Comparison of ENCODE assay signal across 9 cellular contexts in genomic region chr15:34365073-34365825, GRCh38. TPM values are rescaled to one million over a fixed set of nuclear protein-coding genes. Genes with fewer than 3 reads are reported as not detected.
DNase-seq lines count a peak whose midpoint lies in the region; TF ChIP-seq lines count a peak whose summit lies in the region.
"Had no signal": no experiment of that assay in that cellular context is flagged by ENCODE, and none has a peak within 500 bp of the region (broad histone marks: within the 10 kb centered on the region; RNA-seq: fewer than 3 reads in every experiment).

No MANE protein-coding gene starts in this region.

- H3K27ac ChIP-seq in ACC112 (ENCODE audit: low read depth, low read length) = no peak overlapping the region
- no peak overlapping the region for H3K27ac ChIP-seq in iPS-20b (ENCODE audit: low read length)
- H3K27ac ChIP-seq in adrenal gland = no peak overlapping the region

- H3K9ac ChIP-seq in iPS-20b (ENCODE audit: low read depth, low read length) = peak overlapping the region; percentile 11; the same call in 1 of the 2 replicates

- peaks cover 11% of the 10 kb centered on the region for H3K79me2 ChIP-seq in ACC112 (ENCODE audit: control insufficient read depth, insufficient read depth, low read length, unreplicated experiment)

- no peak for TF ChIP-seq CTCF in adrenal gland (IDR thresholded peaks at IDR 0.05)

- peaks cover 32% of the 10 kb centered on the region for H3K4me1 Mint-ChIP-seq in activated naive CD8-positive, alpha-beta T cell (ENCODE audit: low read depth)

- H3K9me3 ChIP-seq in iPS-20b (ENCODE audit: insufficient read depth, low read depth, low read length) (no peaks in the 10 kb centered on the region), adrenal gland (replicated peaks in 1 of 3) (no peaks in the 10 kb centered on the region)

- intact Hi-C loops in adrenal gland (cut with DNase I) = loop anchor here (10.0 kb wide), 3 partner anchors 120 to 300 kb away; no protein-coding TSS in a partner anchor

- no peaks in the 10 kb centered on the region for H3K27me3 ChIP-seq in ACC112 (ENCODE audit: insufficient read depth, low read length)
- no peaks in the 10 kb centered on the region for H3K27me3 ChIP-seq in H7 (ENCODE audit: control insufficient read depth, insufficient read depth, low read length)
- H3K27me3 ChIP-seq in iPS-20b (ENCODE audit: insufficient read depth, low read length) = no peaks in the 10 kb centered on the region
- H3K27me3 ChIP-seq in adrenal gland = no peaks in the 10 kb centered on the region

- TF ChIP-seq POLR2A in adrenal gland (IDR thresholded peaks at IDR 0.05) = no peak

- DNase-seq in H7 (peak; percentile 65), adrenal gland (no peak), amniotic stem cell (lab: John Stamatoyannopoulos, UW) (no peak), AG20443 (ENCODE audit: low spot score) (no peak), NCI-H345 (lab: John Stamatoyannopoulos, UW) (no peak)
- DNase-seq: NCI-H2171 had no signal

- WGBS in adrenal gland, 4 donors = 84 to 92% (median 87%) methylated on average over 16 of the region's 16 CpGs

- no peak overlapping the region for H2AFZ ChIP-seq in ACC112 (ENCODE audit: low read length, unreplicated experiment)

- H3K4me3 Mint-ChIP-seq in activated naive CD8-positive, alpha-beta T cell = peak overlapping the region; percentile 94

- peak overlapping the region; percentile 89 for H3K4me3 ChIP-seq in ACC112 (ENCODE audit: low read depth, low read length)
- 0 out of 2 replicates have a peak overlapping the region, but pooled peaks have one; percentile 81 for H3K4me3 ChIP-seq in H7 (ENCODE audit: insufficient read depth, low read depth, low read length)
- H3K4me3 ChIP-seq in iPS-20b (ENCODE audit: low read length) = peak overlapping the region; percentile 74
- no peak overlapping the region for H3K4me3 ChIP-seq in adrenal gland

- no peaks in the 10 kb centered on the region for H3K9me3 Mint-ChIP-seq in activated naive CD8-positive, alpha-beta T cell (ENCODE audit: low read depth)

- no peaks in the 10 kb centered on the region for H3K27me3 Mint-ChIP-seq in activated naive CD8-positive, alpha-beta T cell

- H3K4me1 ChIP-seq in ACC112 (ENCODE audit: control insufficient read depth, insufficient read depth, low read length, unreplicated experiment) (peaks cover 34% of the 10 kb centered on the region), iPS-20b (ENCODE audit: insufficient read depth, low read length) (peaks cover 13% of the 10 kb centered on the region), adrenal gland (replicated peaks in 1 of 2) (peaks cover 0 to 5% of the 10 kb centered on the region in 2 donors)

- H3K36me3 ChIP-seq in ACC112 (ENCODE audit: insufficient read depth, low read length) (no peaks in the 10 kb centered on the region), H7 (replicated peaks; ENCODE audit: control insufficient read depth, insufficient read depth, low read length) (peaks cover 17% of the 10 kb centered on the region), iPS-20b (ENCODE audit: insufficient read depth, low read depth, low read length) (peaks cover 37% of the 10 kb centered on the region), adrenal gland (replicated peaks in 1 of 2) (no peaks in the 10 kb centered on the region)

- no peak overlapping the region for H3K27ac Mint-ChIP-seq in activated naive CD8-positive, alpha-beta T cell

- no peaks in the 10 kb centered on the region for H3K36me3 Mint-ChIP-seq in activated naive CD8-positive, alpha-beta T cell

RNA-seq across cellular contexts. Expression of gene LPCAT4, which starts 1.7 kb away (rescaled TPM):
- 49.2 and 57.5 TPM in 2 replicates for total RNA-seq in H7 (2014; rRNA removed; shearing (Covaris generic))
- total RNA-seq in adrenal gland = 10 to 100 TPM in 4 of 8 donors, 1 to 10 TPM in 4; 1.2 to 21.1 (median 10.2) TPM
- polyA plus RNA-seq in adrenal gland = 10 to 100 TPM in 2 of 3 donors, 1 to 10 TPM in 1; 5.6 to 31.6 (median 29.0) TPM

RNA-seq across cellular contexts. Expression of gene NUTM1, which starts 22.1 kb away (rescaled TPM):
- 0.26 and 0.28 TPM in 2 replicates for total RNA-seq in H7 (2014; rRNA removed; shearing (Covaris generic))
- total RNA-seq in adrenal gland = not detected
- under 1 TPM in 1 of 3 donors, not detected in 2; 0.05 TPM for polyA plus RNA-seq in adrenal gland

RNA-seq across cellular contexts. Expression of gene NOP10, which starts 22.3 kb away (rescaled TPM):
- total RNA-seq in H7 (2014; rRNA removed; shearing (Covaris generic)) = 273 and 339 TPM in 2 replicates
- total RNA-seq in adrenal gland = 100 to 1,000 TPM; 136 to 254 (median 166) TPM
- 100 to 1,000 TPM; 158 to 290 (median 170) TPM for polyA plus RNA-seq in adrenal gland

RNA-seq across cellular contexts. Expression of gene SLC12A6, which starts 27.7 kb away (rescaled TPM):
- 4.9 and 8.5 TPM in 2 replicates for total RNA-seq in H7 (2014; rRNA removed; shearing (Covaris generic))
- total RNA-seq in adrenal gland = 100 to 1,000 TPM in 1 of 8 donors, 10 to 100 TPM in 6, 1 to 10 TPM in 1; 8.7 to 101 (median 22.4) TPM
- 1 to 10 TPM; 3.3 to 8.6 (median 5.8) TPM for polyA plus RNA-seq in adrenal gland

Comparison
In these comparisons a context has a peak if more than half of its experiments do, and no peak if none do; other contexts are left out.
1. H3K4me3 ChIP-seq: peak in ACC112 (single experiment), H7 (single experiment) and iPS-20b (single experiment); none in adrenal gland (0 of 4).